Comparison of ENCODE assay signal across 1 cellular context in genomic region chr4:94364527-94364926, GRCh38.
TF ChIP-seq lines count a peak whose summit lies in the region.

No MANE protein-coding gene starts in this region.

TF ChIP-seq in SK-N-SH treated with all-trans-retinoic acid at 6 μM for 48 hours, 23 proteins besides CTCF, POLR2A, EP300 and RAD21 (continued from another document):
- peak; percentile 72 for TF ChIP-seq TSHZ2 (CRISPR knock-in tag; IDR thresholded peaks at IDR 0.05)
- 0 out of 2 replicates have a peak, but pooled peaks have one; percentile 44 for TF ChIP-seq CSRNP3 (CRISPR knock-in tag; IDR thresholded peaks at IDR 0.05)
- no peak for TF ChIP-seq GLIS3 (CRISPR knock-in tag; IDR thresholded peaks at IDR 0.05)
- peak; percentile 81 for TF ChIP-seq ISL1 (CRISPR knock-in tag; IDR thresholded peaks at IDR 0.05)
- TF ChIP-seq PPARA (CRISPR knock-in tag; IDR thresholded peaks at IDR 0.05; ENCODE audit: borderline replicate concordance), result no peak
- no peak for TF ChIP-seq ZNF8 (CRISPR knock-in tag; IDR thresholded peaks at IDR 0.05)
